In genomic region chr13:34901577-34901976, GRCh38 we compare ENCODE assay signal across 26 cellular contexts.
"Had no signal": no experiment of that assay in that cellular context is flagged by ENCODE, and none has a peak within 500 bp of the region (broad histone marks: within the 10 kb centered on the region; RNA-seq: fewer than 3 reads in every experiment).

No MANE protein-coding gene starts in this region.

- H3K9me3 ChIP-seq: gastrocnemius medialis, heart left ventricle, prostate gland, right atrium auricular region, suprapubic skin, transverse colon, upper lobe of right lung, uterus had no signal

- H3K36me3 ChIP-seq: gastrocnemius medialis, heart left ventricle, prostate gland, right atrium auricular region, suprapubic skin, transverse colon, upper lobe of right lung, uterus had no signal

- H3K4me1 ChIP-seq: gastrocnemius medialis, heart left ventricle, prostate gland, right atrium auricular region, suprapubic skin, transverse colon, upper lobe of right lung, uterus had no signal

- ATAC-seq: esophagus mucosa; gastrocnemius medialis; heart left ventricle; left lobe of liver; naive thymus-derived CD4-positive, alpha-beta T cell; sciatic nerve; stimulated activated naive CD8-positive, alpha-beta T cell treated with anti-CD3 and anti-CD28 coated beads, Interleukin-15, amount 100 ng/mL, for 72 hours; upper lobe of right lung had no signal

- H3K27ac ChIP-seq: epithelial cell of prostate, gastrocnemius medialis, heart left ventricle, hepatocyte, prostate gland, right atrium auricular region, suprapubic skin, transverse colon, upper lobe of right lung, uterus had no signal

- DNase-seq: cortex of kidney; foreskin fibroblast; gastrocnemius medialis; heart left ventricle; kidney; naive thymus-derived CD4-positive, alpha-beta T cell; nucleus accumbens; stimulated activated CD4-positive, alpha-beta T cell treated with anti-CD3 and anti-CD28 coated beads, Interleukin-12 subunit alpha, Interleukin-12 subunit beta, amount 100 ng/mL, for 4 hours; stimulated activated CD4-positive, alpha-beta T cell treated with anti-CD3 and anti-CD28 coated beads, Interleukin-1b, Interleukin-23, amount 100 ng/mL, for 48 hours; stimulated activated CD4-positive, alpha-beta T cell treated with anti-CD3 and anti-CD28 coated beads, Interleukin-4, amount 100 ng/mL, for 1 hour; stimulated activated CD8-positive, alpha-beta memory T cell treated with anti-CD3 and anti-CD28 coated beads, Interleukin-4, amount 100 ng/mL, for 48 hours; stimulated activated naive CD4-positive, alpha-beta T cell; stimulated activated naive CD8-positive, alpha-beta T cell treated with anti-CD3 and anti-CD28 coated beads, Interleukin-15, amount 100 ng/mL, for 72 hours; transverse colon; upper lobe of right lung; uterus had no signal

- H3K27me3 ChIP-seq: gastrocnemius medialis, heart left ventricle, hepatocyte, right atrium auricular region, suprapubic skin, transverse colon, upper lobe of right lung, uterus had no signal

- H3K4me3 ChIP-seq: gastrocnemius medialis, heart left ventricle, hepatocyte, lung, prostate gland, right atrium auricular region, smooth muscle cell, suprapubic skin, transverse colon, upper lobe of right lung, uterus had no signal

- H3K4me2 ChIP-seq: hepatocyte, smooth muscle cell had no signal

- H3K79me2 ChIP-seq: hepatocyte had no signal
